Comparison of ENCODE assay signal across 12 cellular contexts in the genomic region with DNA sequence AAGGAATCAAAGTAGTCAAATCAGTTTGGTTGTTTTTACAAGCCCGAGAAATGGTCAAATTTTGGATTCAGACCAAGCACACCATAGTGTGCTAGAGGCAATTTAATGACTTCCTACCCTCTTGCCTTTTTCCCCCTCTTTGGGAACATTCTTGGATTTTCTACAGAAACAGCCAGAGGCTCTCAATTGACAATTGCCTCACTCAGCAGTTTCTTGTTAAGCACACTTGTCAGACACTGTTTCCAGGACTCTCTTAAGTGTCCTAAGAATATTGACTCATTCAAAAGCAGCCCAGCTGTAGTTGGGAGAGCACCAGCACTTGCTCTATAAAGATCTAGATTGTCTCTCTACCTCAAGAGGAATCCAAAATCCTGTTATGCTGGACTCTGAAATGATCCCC. TPM values are rescaled to one million over a fixed set of nuclear protein-coding genes. Genes with fewer than 3 reads are reported as not detected.
DNase-seq lines count a peak whose midpoint lies in the region; ATAC-seq, FAIRE-seq and TF ChIP-seq lines count a peak whose summit lies in the region.
"Had no signal": no experiment of that assay in that cellular context is flagged by ENCODE, and none has a peak within 500 bp of the region (broad histone marks: within the 10 kb centered on the region; RNA-seq: fewer than 3 reads in every experiment).

No MANE protein-coding gene starts in this region.

- H3K36me3 Mint-ChIP-seq in GM23338 (ENCODE audit: low read depth) = peaks cover 8% of the 10 kb centered on the region

- no peak overlapping the region for H3K27ac Mint-ChIP-seq in GM23338

- H3K79me2 ChIP-seq in GM23338 (replicated peaks; ENCODE audit: insufficient read depth) = peaks cover 14% of the 10 kb centered on the region

- no peaks in the 10 kb centered on the region for H3K9me2 ChIP-seq in GM23338 (ENCODE audit: insufficient read depth)

- BruUV-seq in A673 (replicated peaks; lab: Mats Ljungman, UMichigan) = no TSS peak

- CTCF ChIA-PET in A673 (lab: Charles Lee) = no interaction called here

- H3K27ac ChIP-seq in A673 (ENCODE audit: low read depth, low read length, poor library complexity, severe bottlenecking) (peak overlapping the region; percentile 6), GM23338 (ENCODE audit: low read depth) (no peak overlapping the region), caudate nucleus (ENCODE audit: low read depth, low read length) (peak overlapping the region; percentile 56), mesodermal cell (ENCODE audit: low read depth, low read length, severe bottlenecking) (peak overlapping the region; percentile 89), stomach (no peak overlapping the region)
- H3K27ac ChIP-seq: sigmoid colon had no signal

- H3K4me2 ChIP-seq in GM23338 = peak overlapping the region; percentile 86; the same call in 1 of the 2 replicates

- H3K27me3 Mint-ChIP-seq in GM23338 (ENCODE audit: insufficient read depth, low read depth, poor library complexity) = peaks cover 29% of the 10 kb centered on the region

- H3K27me3 ChIP-seq in A673 (replicated peaks; ENCODE audit: insufficient read depth, low read depth, low read length, poor library complexity) (no peaks in the 10 kb centered on the region), GM23338 (ENCODE audit: insufficient read depth) (peaks cover 26% of the 10 kb centered on the region), stomach (peaks cover 0 to 32% (median 24%) of the 10 kb centered on the region in 3 donors)
- H3K27me3 ChIP-seq: adrenal gland, sigmoid colon had no signal

- no peak for FAIRE-seq in HTR-8/SVneo (lab: Jason Lieb, UNC)

- H3K36me3 ChIP-seq in A673 (ENCODE audit: insufficient read depth, low read length, poor library complexity, severe bottlenecking) = no peaks in the 10 kb centered on the region
- no peaks in the 10 kb centered on the region for H3K36me3 ChIP-seq in GM23338 (ENCODE audit: insufficient read depth)
- H3K36me3 ChIP-seq in mesodermal cell (ENCODE audit: control insufficient read depth, insufficient read depth, low read length) = peaks cover 4% of the 10 kb centered on the region
- no peaks in the 10 kb centered on the region for H3K36me3 ChIP-seq in stomach
- H3K36me3 ChIP-seq: adrenal gland, sigmoid colon, tibial nerve had no signal

- 0 out of 2 replicates have a peak, but pooled peaks cover 4% of the 10 kb centered on the region for H3F3A ChIP-seq in GM23338 (replicated peaks; ENCODE audit: low read depth)

- no peak for ATAC-seq in GM23338
- ATAC-seq in GM21360 (IDR thresholded peaks at IDR 0.05; ENCODE audit: unreplicated experiment) = no peak

- DNase-seq in A673 (ENCODE audit: low spot score) = peak; percentile 62
- DNase-seq in GM23338 (ENCODE audit: low spot score) = no peak
- peak in 3 of 61 donors; percentile 3 to 33 (median 5) for DNase-seq in caudate nucleus (lab: John Stamatoyannopoulos, UW)
- no peak for DNase-seq in HTR-8/SVneo (ENCODE audit: insufficient read length, low spot score)
- DNase-seq in stimulated activated naive CD4-positive, alpha-beta T cell treated with Interleukin-2 at 50 U/mL for 16 hours (lab: John Stamatoyannopoulos, UW) = no peak
- DNase-seq in stomach = no peak
- DNase-seq: T-helper 9 cell had no signal

- H3K4me1 ChIP-seq in A673 (ENCODE audit: insufficient read depth, low read length, poor library complexity, severe bottlenecking) = peaks cover 18% of the 10 kb centered on the region
- peaks cover 7% of the 10 kb centered on the region for H3K4me1 ChIP-seq in GM23338 (ENCODE audit: insufficient read depth)
- H3K4me1 ChIP-seq in mesodermal cell (ENCODE audit: control insufficient read depth, insufficient read depth, low read length, poor library complexity, severe bottlenecking) = peaks cover 13% of the 10 kb centered on the region
- H3K4me1 ChIP-seq in stomach = peaks cover 8 to 24% (median 19%) of the 10 kb centered on the region in 4 donors

- intact Hi-C loops in A673 (cut with micrococcal nuclease; ENCODE audit: unreplicated experiment) = loop anchor here (5.0 kb wide), 1 partner anchor 195 kb away; no protein-coding TSS in a partner anchor
- intact Hi-C loops in stomach (cut with DNase I; ENCODE audit: low total_unique reads) = no loop called here

- 100% methylated on average over 1 of the region's 1 CpG; no CpG with 5 or more reads in 1 of the 2 experiments for WGBS in mesodermal cell (ENCODE audit: insufficient coverage in 2 of 2), 2 experiments
- WGBS in stomach, 5 donors = 50 to 73% (median 61%) methylated on average over 1 of the region's 1 CpG

- H4K20me1 ChIP-seq in GM23338 (replicated peaks; ENCODE audit: insufficient read depth) = peaks cover 9% of the 10 kb centered on the region; the same call in 1 of the 2 replicates

- H3K4me3 ChIP-seq in A673 (ENCODE audit: low read depth, low read length, poor library complexity, severe bottlenecking) (no peak overlapping the region), GM23338 (no peak overlapping the region), mesodermal cell (ENCODE audit: extremely low read depth, insufficient read depth, low read length, poor library complexity, severe bottlenecking) (no peak overlapping the region), stomach (no peak overlapping the region)
- H3K4me3 ChIP-seq: sigmoid colon had no signal

- no peak for TF ChIP-seq EP300 in stomach (IDR thresholded peaks at IDR 0.05)

- TF ChIP-seq CTCF in A673 (conservative IDR thresholded peaks at IDR 0.05; ENCODE audit: low read depth, low read length) = no peak
- no peak for TF ChIP-seq CTCF in GM23338 (conservative IDR thresholded peaks at IDR 0.05; ENCODE audit: low read depth in 2 of 2)
- no peak for TF ChIP-seq CTCF in stomach (IDR thresholded peaks at IDR 0.05)

- peaks cover 18% of the 10 kb centered on the region for H3K4me1 Mint-ChIP-seq in GM23338

- H3K4me3 Mint-ChIP-seq in GM23338 = no peak overlapping the region

- POLR2A ChIA-PET in A673 (lab: Charles Lee; ENCODE audit: low non-redundant PET) = no interaction called here

- peak overlapping the region; percentile 99 for H2AFZ ChIP-seq in GM23338

- peaks cover 9% of the 10 kb centered on the region for H3K9me3 Mint-ChIP-seq in GM23338

- H3K9me3 ChIP-seq in A673 (ENCODE audit: low read depth, low read length, poor library complexity, severe bottlenecking) (peaks cover under 1% of the 10 kb centered on the region), mesodermal cell (ENCODE audit: control insufficient read depth, low read length) (peaks cover 2% of the 10 kb centered on the region), stomach (no peaks in the 10 kb centered on the region)
- H3K9me3 ChIP-seq: adrenal gland, sigmoid colon, tibial nerve had no signal

- TF ChIP-seq POLR2A in stomach (IDR thresholded peaks at IDR 0.05) = no peak

TF ChIP-seq in GM23338, 12 proteins besides CTCF, POLR2A, EP300 and RAD21 (continues in another document):
- no peak for TF ChIP-seq CREB1 (CRISPR knock-in tag; IDR thresholded peaks at IDR 0.05; ENCODE audit: low read depth)

RNA-seq across cellular contexts. Expression of a gene that starts 1.5 kb away (rescaled TPM):
- total RNA-seq in A673 (2021) = 25.0 and 26.4 TPM in 2 replicates
- 3.3 and 8.8 TPM in 2 replicates for total RNA-seq in GM23338 (2014; rRNA removed; shearing (Covaris generic))
- 6.0 and 6.8 TPM in 2 replicates for polyA plus RNA-seq in GM23338 (2016; fragmentation: Nextera tagmentation; extraction: Ambion mirVana)
- 21.7 TPM for polyA plus RNA-seq in mesodermal cell (2013, experiment 1 of 2)
- 19.0 TPM for polyA plus RNA-seq in mesodermal cell (2013, experiment 2 of 2)
- total RNA-seq in stomach = 1 to 10 TPM in 3 of 5 donors, under 1 TPM in 1, not detected in 1; 0.45 to 8.3 (median 2.3) TPM
- polyA plus RNA-seq in stomach = 1 to 10 TPM in 2 of 3 donors, under 1 TPM in 1; 0.61 to 2.0 (median 1.1) TPM

RNA-seq across cellular contexts. Expression of a gene that starts 44.6 kb away (rescaled TPM):
- total RNA-seq in A673 (2021) (43.7 and 50.2 TPM in 2 replicates), stomach (10 to 100 TPM; 21.0 to 59.8 (median 29.8) TPM)
- 27.1 and 28.4 TPM in 2 replicates for total RNA-seq in GM23338 (2014; rRNA removed; shearing (Covaris generic))
- polyA plus RNA-seq in GM23338 (2016; fragmentation: Nextera tagmentation; extraction: Ambion mirVana) (18.6 and 28.7 TPM in 2 replicates), stomach (10 to 100 TPM; 11.9 to 22.5 (median 16.3) TPM)
- 65.0 TPM for polyA plus RNA-seq in mesodermal cell (2013, experiment 1 of 2)
- polyA plus RNA-seq in mesodermal cell (2013, experiment 2 of 2) = 74.3 TPM

Comparison
In these comparisons a context has a peak if more than half of its experiments do, and no peak if none do; other contexts are left out.
1. H3K27ac ChIP-seq: peak in A673 (single experiment), caudate nucleus (single experiment) and mesodermal cell (single experiment); none in GM23338 (single experiment) and stomach (0 of 5).